ENCODE assay signal across 25 cellular contexts in genomic region chr9:21848615-21849014, GRCh38.
"Had no signal": no experiment of that assay in that cellular context is flagged by ENCODE, and none has a peak within 500 bp of the region (broad histone marks: within the 10 kb centered on the region; RNA-seq: fewer than 3 reads in every experiment).

No MANE protein-coding gene starts in this region.

- H3K4me1 ChIP-seq: suprapubic skin, testis, thyroid gland, tibial artery, tibial nerve, upper lobe of left lung, upper lobe of right lung, uterus, vagina had no signal

- H3K9me3 ChIP-seq: testis, thyroid gland had no signal

- ATAC-seq: stimulated activated effector memory CD8-positive, alpha-beta T cell treated with anti-CD3 and anti-CD28 coated beads, Interleukin-12 subunit alpha, Interleukin-12 subunit beta, amount 100 ng/mL, for 72 hours; stimulated activated memory B cell treated with anti-CD40 and anti-IgM and Interleukin-4, amounts not matched to agents 10 μg/mL and 1 μg/mL and 100 μg/mL, for 72 hours; stimulated activated naive B cell treated with anti-CD40 and anti-IgM and Interleukin-4, amounts not matched to agents 10 μg/mL and 1 μg/mL and 100 μg/mL, for 72 hours; stimulated activated naive CD8-positive, alpha-beta T cell treated with anti-CD3 and anti-CD28 coated beads, Interleukin-15, amount 100 ng/mL, for 72 hours; stimulated activated naive CD8-positive, alpha-beta T cell treated with anti-CD3 and anti-CD28 coated beads, Interleukin-15, Interleukin-2, amounts not matched to agents 100 U/mL and 50 U/mL, for 24 hours; upper lobe of right lung had no signal

- H3K27ac ChIP-seq: stomach, suprapubic skin, testis, thoracic aorta, thyroid gland, tibial artery, tibial nerve, transverse colon, upper lobe of left lung, upper lobe of right lung, uterus, vagina had no signal

- H3K4me3 ChIP-seq: stomach, suprapubic skin, testis, thoracic aorta, thyroid gland, tibial artery, tibial nerve, transverse colon, upper lobe of left lung, upper lobe of right lung, uterus, vagina had no signal

- H3K27me3 ChIP-seq: stomach, suprapubic skin, testis, thyroid gland, tibial artery, tibial nerve, transverse colon, upper lobe of left lung, upper lobe of right lung, uterus, vagina had no signal

- DNase-seq: stimulated activated CD4-positive, alpha-beta T cell treated with anti-CD3 and anti-CD28 coated beads, Interleukin-4, amount 100 ng/mL, for 1 hour; stimulated activated CD4-positive, alpha-beta T cell treated with anti-CD3 and anti-CD28 coated beads, Interleukin-4, amount 100 ng/mL, for 24 hours; stimulated activated CD4-positive, alpha-beta T cell treated with anti-CD3 and anti-CD28 coated beads, Interleukin-4, amount 100 ng/mL, for 4 hours; stimulated activated CD8-positive, alpha-beta memory T cell treated with anti-CD3 and anti-CD28 coated beads, Interleukin-4, amount 100 ng/mL, for 48 hours; stimulated activated naive B cell treated with anti-CD40 and anti-IgM and Interleukin-4, amounts not matched to agents 10 μg/mL and 1 μg/mL and 100 μg/mL, for 72 hours; stimulated activated naive CD4-positive, alpha-beta T cell; stimulated activated naive CD4-positive, alpha-beta T cell treated with Interleukin-2 at 50 U/mL for 16 hours; stimulated activated naive CD8-positive, alpha-beta T cell treated with anti-CD3 and anti-CD28 coated beads, Interleukin-15, amount 100 ng/mL, for 72 hours; stimulated activated naive CD8-positive, alpha-beta T cell treated with anti-CD3 and anti-CD28 coated beads, Interleukin-15, Interleukin-2, amounts not matched to agents 100 U/mL and 50 U/mL, for 24 hours; stomach; substantia nigra; testis; thyroid gland; tibial artery; transverse colon; trophoblast cell; upper lobe of left lung; upper lobe of right lung; uterus had no signal

- H3K36me3 ChIP-seq: thoracic aorta, thyroid gland, upper lobe of right lung, uterus had no signal
